In the genomic region with DNA sequence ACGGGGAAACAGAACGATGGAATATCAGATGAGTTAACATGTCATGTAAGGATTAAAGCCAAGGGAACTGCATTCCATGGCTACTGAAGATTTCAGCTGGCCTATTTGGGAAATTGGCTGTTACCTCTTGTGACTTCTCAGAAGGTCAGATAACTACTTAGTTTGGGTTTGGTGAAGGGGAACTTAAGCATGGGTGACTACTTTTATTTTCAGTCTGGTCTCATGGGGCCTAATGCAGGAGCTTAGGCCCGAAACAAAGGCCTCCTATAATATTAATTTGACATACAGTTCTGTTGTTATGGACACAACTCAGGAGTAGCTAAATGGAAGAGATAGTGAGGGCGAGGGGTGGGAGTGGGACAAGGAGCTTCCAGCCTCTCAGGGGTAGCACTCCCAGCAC, we compare ENCODE assay signal across 21 cellular contexts. TPM values are rescaled to one million over a fixed set of nuclear protein-coding genes. Genes with fewer than 3 reads are reported as not detected.
"Had no signal": no experiment of that assay in that cellular context is flagged by ENCODE, and none has a peak within 500 bp of the region (broad histone marks: within the 10 kb centered on the region; RNA-seq: fewer than 3 reads in every experiment).

No MANE protein-coding gene starts in this region.

- H3K4me3 ChIP-seq: neural progenitor cell, ovary, thyroid gland had no signal

- FAIRE-seq: keratinocyte, small intestine, TTC549 had no signal

- H3K9me3 Mint-ChIP-seq: activated B cell treated with CpG ODN at 0.5 μM for 24 hours; activated CD4-positive, alpha-beta memory T cell treated with anti-CD3 and anti-CD28 coated beads, Interleukin-2, amount 10 ng/mL, durations not matched to agents 7 days and 5 days; activated naive CD8-positive, alpha-beta T cell treated with anti-CD3 and anti-CD28 coated beads for 36 hours; neural progenitor cell; T-helper 2 cell treated with Interferon-gamma antibody and Interleukin-4, amounts not matched to agents 5 μg/mL and 100 μg/mL, for 36 hours had no signal

- H3K27ac ChIP-seq: neural progenitor cell, ovary, thyroid gland had no signal

- ATAC-seq: activated CD8-positive, alpha-beta memory T cell treated with anti-CD3 and anti-CD28 coated beads, Interleukin-2, amount 10 ng/mL, durations not matched to agents 7 days and 5 days had no signal

- H3K36me3 Mint-ChIP-seq: activated CD8-positive, alpha-beta memory T cell treated with anti-CD3 and anti-CD28 coated beads, Interleukin-2, amount 10 ng/mL, durations not matched to agents 7 days and 5 days; activated naive CD8-positive, alpha-beta T cell treated with anti-CD3 and anti-CD28 coated beads for 36 hours had no signal

- H2AFZ ChIP-seq: neural progenitor cell had no signal

- H3K4me2 ChIP-seq: neural progenitor cell, SK-N-SH had no signal

- DNase-seq: activated B cell treated with CpG ODN at 0.5 μM for 24 hours; activated CD4-positive, alpha-beta memory T cell treated with anti-CD3 and anti-CD28 coated beads, Interleukin-2, amount 10 ng/mL, durations not matched to agents 7 days and 5 days; activated CD4-positive, alpha-beta T cell treated with anti-CD3 and anti-CD28 coated beads for 48 hours; activated CD8-positive, alpha-beta memory T cell treated with anti-CD3 and anti-CD28 coated beads, Interleukin-2, amount 10 ng/mL, durations not matched to agents 7 days and 5 days; activated naive CD8-positive, alpha-beta T cell treated with anti-CD3 and anti-CD28 coated beads for 36 hours; amniotic stem cell; dermis blood vessel endothelial cell; effector memory CD4-positive, alpha-beta T cell; glutamatergic neuron; ovary; SK-N-SH; small intestine; stimulated activated CD4-positive, alpha-beta T cell treated with anti-CD3 and anti-CD28 coated beads, Interleukin-15, amount 100 ng/mL, for 24 hours; stimulated activated CD4-positive, alpha-beta T cell treated with anti-CD3 and anti-CD28 coated beads, Interleukin-2, amount 100 ng/mL, for 48 hours; thyroid gland had no signal

- H3K36me3 ChIP-seq: neural progenitor cell, ovary, thyroid gland had no signal

- H3K4me1 Mint-ChIP-seq: activated CD4-positive, alpha-beta memory T cell treated with anti-CD3 and anti-CD28 coated beads, Interleukin-2, amount 10 ng/mL, durations not matched to agents 7 days and 5 days; activated CD8-positive, alpha-beta memory T cell treated with anti-CD3 and anti-CD28 coated beads, Interleukin-2, amount 10 ng/mL, durations not matched to agents 7 days and 5 days; activated naive CD8-positive, alpha-beta T cell treated with anti-CD3 and anti-CD28 coated beads for 36 hours had no signal

- H3K27ac Mint-ChIP-seq: activated B cell treated with CpG ODN at 0.5 μM for 24 hours; activated CD4-positive, alpha-beta memory T cell treated with anti-CD3 and anti-CD28 coated beads, Interleukin-2, amount 10 ng/mL, durations not matched to agents 7 days and 5 days; activated CD8-positive, alpha-beta memory T cell treated with anti-CD3 and anti-CD28 coated beads, Interleukin-2, amount 10 ng/mL, durations not matched to agents 7 days and 5 days; activated naive CD8-positive, alpha-beta T cell treated with anti-CD3 and anti-CD28 coated beads for 36 hours; neural progenitor cell; T-helper 2 cell treated with Interferon-gamma antibody and Interleukin-4, amounts not matched to agents 5 μg/mL and 100 μg/mL, for 36 hours had no signal

- H3K9ac ChIP-seq: neural progenitor cell, SK-N-SH had no signal

- H3K4me3 Mint-ChIP-seq: activated B cell treated with CpG ODN at 0.5 μM for 24 hours; activated CD4-positive, alpha-beta memory T cell treated with anti-CD3 and anti-CD28 coated beads, Interleukin-2, amount 10 ng/mL, durations not matched to agents 7 days and 5 days; activated CD8-positive, alpha-beta memory T cell treated with anti-CD3 and anti-CD28 coated beads, Interleukin-2, amount 10 ng/mL, durations not matched to agents 7 days and 5 days; activated naive CD8-positive, alpha-beta T cell treated with anti-CD3 and anti-CD28 coated beads for 36 hours; neural progenitor cell; T-helper 2 cell treated with Interferon-gamma antibody and Interleukin-4, amounts not matched to agents 5 μg/mL and 100 μg/mL, for 36 hours had no signal

- H3K27me3 ChIP-seq: neural progenitor cell, ovary, thyroid gland had no signal

- H3K27me3 Mint-ChIP-seq: activated B cell treated with CpG ODN at 0.5 μM for 24 hours had no signal

- H3K9me3 ChIP-seq: ovary, SK-N-SH, thyroid gland had no signal

RNA-seq across cellular contexts. Expression of a gene that starts 44.0 kb away (rescaled TPM):
- total RNA-seq: activated CD8-positive, alpha-beta memory T cell treated with anti-CD3 and anti-CD28 coated beads, Interleukin-2, amount 10 ng/mL, durations not matched to agents 7 days and 5 days; activated naive CD8-positive, alpha-beta T cell treated with anti-CD3 and anti-CD28 coated beads for 36 hours; dermis blood vessel endothelial cell; renal cortical epithelial cell; thyroid gland; urinary bladder had no signal
- polyA plus RNA-seq: keratinocyte had no signal
